15 cellular contexts compared by ENCODE assay signal in the genomic region with DNA sequence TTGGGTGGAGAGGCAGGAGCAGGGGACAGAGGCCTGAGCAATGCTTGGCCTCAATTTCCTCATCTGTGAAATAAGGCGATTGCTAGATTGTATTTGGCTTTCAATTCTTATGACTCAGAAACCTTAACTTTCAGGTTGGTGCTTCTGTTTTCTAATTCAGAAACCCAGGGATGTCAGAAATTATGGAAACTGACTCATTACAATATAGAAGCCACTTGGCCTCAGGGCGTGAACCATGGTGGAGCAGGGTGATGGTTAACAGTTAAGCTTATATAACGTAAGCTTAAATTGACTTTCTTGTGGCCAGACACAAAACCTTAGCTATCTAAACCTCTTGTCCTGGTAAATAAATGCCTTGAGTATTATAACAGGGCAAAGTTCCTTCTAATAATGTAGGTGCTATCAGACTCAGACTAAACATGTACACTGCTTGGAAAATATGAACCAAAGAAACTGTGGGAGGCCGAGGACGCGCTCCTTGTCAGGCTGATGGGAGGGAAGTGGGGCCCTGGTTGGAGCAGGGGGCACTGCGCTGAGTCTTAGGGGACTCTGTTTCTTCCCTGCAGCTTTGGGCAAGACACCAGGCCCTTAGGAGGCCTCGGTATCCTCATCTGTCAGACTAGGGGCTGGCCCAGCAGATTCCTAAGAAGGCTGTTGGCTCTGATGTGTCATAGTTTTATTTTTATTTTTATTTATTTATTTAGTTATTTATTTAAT. TPM values are rescaled to one million over a fixed set of nuclear protein-coding genes. Genes with fewer than 3 reads are reported as not detected.
A peak's percentile ranks its signal among the peaks of the same experiment; 100 is the strongest.
DNase-seq lines count a peak whose midpoint lies in the region; ATAC-seq, FAIRE-seq and TF ChIP-seq lines count a peak whose summit lies in the region.
"Had no signal": no experiment of that assay in that cellular context is flagged by ENCODE, and none has a peak within 500 bp of the region (broad histone marks: within the 10 kb centered on the region; RNA-seq: fewer than 3 reads in every experiment).

No MANE protein-coding gene starts in this region.

- H3K36me3 Mint-ChIP-seq in effector memory CD8-positive, alpha-beta T cell (ENCODE audit: insufficient read depth): peaks cover 18% of the 10 kb centered on the region
- H3K36me3 Mint-ChIP-seq: naive B cell had no signal

- peaks cover 0 to 4% (median 0%) of the 10 kb centered on the region in 9 donors for H3K36me3 ChIP-seq in heart left ventricle
- H3K36me3 ChIP-seq in tibial artery: peaks cover 0 to 5% (median 0%) of the 10 kb centered on the region in 3 donors

- H3K27me3 Mint-ChIP-seq in effector memory CD8-positive, alpha-beta T cell: no peaks in the 10 kb centered on the region
- H3K27me3 Mint-ChIP-seq: activated B cell treated with CpG ODN at 0.5 μM for 24 hours, naive B cell had no signal

- peaks cover 32% of the 10 kb centered on the region in 2 donors for H3K4me1 Mint-ChIP-seq in effector memory CD8-positive, alpha-beta T cell (ENCODE audit: low read depth in 2 of 2)

- intact Hi-C loops in right cardiac atrium (cut with DNase I) (no loop called here), heart left ventricle (cut with DNase I) (loop anchor here in 1 of 10 donors (10.0 kb wide), 1 partner anchor 169 kb away; the partner anchor contains the start of gene RAI1), tibial artery (cut with DNase I; ENCODE audit: low total_unique reads) (no loop called here)

- peak overlapping the region; percentile 82 to 83 for H3K27ac Mint-ChIP-seq in effector memory CD8-positive, alpha-beta T cell
- H3K27ac Mint-ChIP-seq: activated B cell treated with CpG ODN at 0.5 μM for 24 hours had no signal

- no peaks in the 10 kb centered on the region for H3K27me3 ChIP-seq in right cardiac atrium (ENCODE audit: control insufficient read depth, insufficient read depth)
- no peaks in the 10 kb centered on the region for H3K27me3 ChIP-seq in heart left ventricle
- no peaks in the 10 kb centered on the region for H3K27me3 ChIP-seq in tibial artery
- H3K27me3 ChIP-seq: gastroesophageal sphincter had no signal

- TF ChIP-seq CTCF in heart left ventricle (IDR thresholded peaks at IDR 0.05): no peak
- TF ChIP-seq CTCF in tibial artery (IDR thresholded peaks at IDR 0.05): no peak

- H3K27ac ChIP-seq in right cardiac atrium (ENCODE audit: low read length) (peak overlapping the region; percentile 15), heart left ventricle (peak overlapping the region in 1 of 12 donors; percentile 27), tibial artery (peak overlapping the region; percentile 69 to 74)

- H3K4me3 ChIP-seq in right cardiac atrium (ENCODE audit: low read length) (no peak overlapping the region), heart left ventricle (no peak overlapping the region), tibial artery (no peak overlapping the region)
- H3K4me3 ChIP-seq: gastroesophageal sphincter had no signal

- no peak for TF ChIP-seq POLR2A in heart left ventricle (IDR thresholded peaks at IDR 0.05)

- WGBS in right cardiac atrium: 94% methylated on average over 8 of the region's 8 CpGs
- WGBS in heart left ventricle, 4 donors: 94 to 96% (median 95%) methylated on average over 8 of the region's 8 CpGs

- no peak for ATAC-seq in right cardiac atrium
- no peak for ATAC-seq in heart left ventricle
- ATAC-seq in effector memory CD8-positive, alpha-beta T cell (replicated peaks): no peak
- ATAC-seq: gastroesophageal sphincter had no signal

- H3K9me3 ChIP-seq in right cardiac atrium (ENCODE audit: control insufficient read depth, low read length) (no peaks in the 10 kb centered on the region), heart left ventricle (no peaks in the 10 kb centered on the region), tibial artery (no peaks in the 10 kb centered on the region)
- H3K9me3 ChIP-seq: gastroesophageal sphincter had no signal

- DNase-seq in right cardiac atrium: peak in 2 of 3 donors; percentile 5 to 28
- DNase-seq in heart left ventricle: no peak
- DNase-seq in T1000 (lab: John Stamatoyannopoulos, UW): peak; percentile 23
- no peak for DNase-seq in effector memory CD8-positive, alpha-beta T cell
- DNase-seq in tibial artery: no peak
- DNase-seq in COLO668 (lab: John Stamatoyannopoulos, UW; ENCODE audit: unreplicated experiment): no peak
- DNase-seq in RCC 7860 (ENCODE audit: low spot score): no peak
- no peak for DNase-seq in 8988T
- DNase-seq: activated B cell treated with CpG ODN at 0.5 μM for 24 hours, aorta, IMR-90, naive B cell, NCI-H1436 treated with DMSO at 0.1 percent for 48 hours, NCI-H524 treated with DMSO at 0.1 percent for 48 hours had no signal

- H3K4me3 Mint-ChIP-seq in effector memory CD8-positive, alpha-beta T cell: no peak overlapping the region
- H3K4me3 Mint-ChIP-seq: activated B cell treated with CpG ODN at 0.5 μM for 24 hours, naive B cell had no signal

- H3K9me3 Mint-ChIP-seq in effector memory CD8-positive, alpha-beta T cell: no peaks in the 10 kb centered on the region
- H3K9me3 Mint-ChIP-seq: activated B cell treated with CpG ODN at 0.5 μM for 24 hours, naive B cell had no signal

- no peak for FAIRE-seq in RCC 7860 (lab: Jason Lieb, UNC)

- H3K4me1 ChIP-seq in right cardiac atrium (ENCODE audit: control insufficient read depth, insufficient read depth, low read length) (peaks cover 15% of the 10 kb centered on the region), heart left ventricle (peaks cover 9 to 57% (median 31%) of the 10 kb centered on the region in 12 donors), tibial artery (peaks cover 10 to 58% (median 51%) of the 10 kb centered on the region in 4 donors)

RNA-seq across cellular contexts. Expression of gene SREBF1, which starts 17.2 kb away (rescaled TPM):
- total RNA-seq in right cardiac atrium: 10 to 100 TPM; 28.7 to 41.6 (median 36.2) TPM
- polyA plus RNA-seq in right cardiac atrium: 45.7 TPM
- total RNA-seq in heart left ventricle: 10 to 100 TPM; 12.8 to 55.2 (median 17.8) TPM
- 10 to 100 TPM; 22.1 to 41.0 TPM for polyA plus RNA-seq in heart left ventricle

Comparison
In these comparisons a context has a peak if more than half of its experiments do, and no peak if none do; other contexts are left out.
1. DNase-seq: peak in right cardiac atrium (2 of 3) and T1000 (single experiment); none in heart left ventricle (0 of 5), effector memory CD8-positive, alpha-beta T cell (0 of 3), tibial artery (0 of 2), COLO668 (single experiment), RCC 7860 (single experiment) and 8988T (single experiment).